8 cellular contexts compared by ENCODE assay signal in genomic region chr3:167882057-167882667, GRCh38.
DNase-seq lines count a peak whose midpoint lies in the region; ATAC-seq and TF ChIP-seq lines count a peak whose summit lies in the region.

No MANE protein-coding gene starts in this region.

- no peaks in the 10 kb centered on the region for H3K9me3 Mint-ChIP-seq in immature natural killer cell

- peak; percentile 60 to 73 (median 66) for TF ChIP-seq CTCF in transverse colon (IDR thresholded peaks at IDR 0.05)

- peaks cover 0 to 13% (median 1%) of the 10 kb centered on the region in 3 donors for H3K27me3 Mint-ChIP-seq in immature natural killer cell (ENCODE audit: low read depth in 3 of 3)

- H3K36me3 ChIP-seq in transverse colon = no peaks in the 10 kb centered on the region

- ATAC-seq in GM19035 (IDR thresholded peaks at IDR 0.05; ENCODE audit: unreplicated experiment) (peak; percentile 89), HG03159 (IDR thresholded peaks at IDR 0.05; ENCODE audit: unreplicated experiment) (peak; percentile 90)

- H3K27me3 ChIP-seq in transverse colon = no peaks in the 10 kb centered on the region

- TF ChIP-seq POLR2A in transverse colon (IDR thresholded peaks at IDR 0.05) = no peak

- in situ Hi-C loops in transverse colon (cut with MboI; ENCODE audit: low pct_ligation_motif_present in 1 of 4, low pct_unique_long_range_greater_than_20kb in 1 of 4, low sequenced_read_pairs in 3 of 4) = loop anchor here in 2 of 4 donors (10.0 to 25.0 kb wide), 2 partner anchors 495 to 507 kb away; partner anchors contain the start of gene ZBBX (in 1 of the 2)

- peak; percentile 63 for DNase-seq in COLO829 (ENCODE audit: low spot score)
- DNase-seq in NCI-H2196 treated with DMSO at 0.1 percent for 48 hours (lab: John Stamatoyannopoulos, UW; ENCODE audit: unreplicated experiment) = peak; percentile 83
- peak; percentile 47 for DNase-seq in amniotic stem cell (lab: John Stamatoyannopoulos, UW)
- DNase-seq in immature natural killer cell = peak in 2 of 3 donors; percentile 13 to 19
- no peak for DNase-seq in transverse colon
- DNase-seq in effector CD8-positive, alpha-beta T cell (lab: John Stamatoyannopoulos, UW) = no peak

- H3K9me3 ChIP-seq in transverse colon = no peaks in the 10 kb centered on the region

- no peak overlapping the region for H3K27ac Mint-ChIP-seq in immature natural killer cell

- TF ChIP-seq EP300 in transverse colon (IDR thresholded peaks at IDR 0.05; ENCODE audit: low read depth) = no peak

- intact Hi-C loops in transverse colon (cut with DNase I; ENCODE audit: low total_unique reads) = no loop called here

- peak overlapping the region in 1 of 5 donors; percentile 51 for H3K4me3 Mint-ChIP-seq in immature natural killer cell

- 0% methylated on average over 1 of the region's 1 CpG for WGBS in transverse colon (ENCODE audit: low coverage in 1 of 2), 2 donors

- H3K4me1 ChIP-seq in transverse colon = peaks cover 0 to 5% (median 0%) of the 10 kb centered on the region in 4 donors

- no peaks in the 10 kb centered on the region for H3K36me3 Mint-ChIP-seq in immature natural killer cell

- no peak overlapping the region for H3K4me3 ChIP-seq in transverse colon

- H3K27ac ChIP-seq in transverse colon = no peak overlapping the region

- H3K4me1 Mint-ChIP-seq in immature natural killer cell = peaks cover 0 to 5% of the 10 kb centered on the region in 2 donors

Comparison
In these comparisons a context has a peak if more than half of its experiments do, and no peak if none do; other contexts are left out.
1. DNase-seq: peak in COLO829 (single experiment), NCI-H2196 treated with DMSO at 0.1 percent for 48 hours (single experiment), amniotic stem cell (single experiment) and immature natural killer cell (2 of 3); none in transverse colon (single experiment) and effector CD8-positive, alpha-beta T cell (single experiment).